24 cellular contexts compared by ENCODE assay signal in the genomic region with DNA sequence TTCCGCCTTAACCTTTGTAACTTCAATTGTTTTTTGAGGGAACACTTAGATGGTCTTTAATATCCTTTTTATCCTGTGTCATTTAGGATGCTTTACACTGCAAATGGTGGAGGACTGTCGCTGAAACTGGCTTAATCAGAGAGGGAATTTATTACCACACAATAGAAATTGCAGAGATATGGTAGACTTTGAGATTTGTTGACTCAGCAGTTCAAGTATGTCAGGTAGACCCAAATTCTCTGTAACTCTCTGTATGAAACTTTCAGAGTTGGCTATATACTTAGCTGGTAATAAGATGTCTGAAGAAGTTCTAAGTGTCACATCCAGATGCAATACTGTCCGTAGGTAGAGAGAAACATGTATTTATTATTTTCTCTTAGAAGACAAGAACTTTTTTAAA.
"Had no signal": no experiment of that assay in that cellular context is flagged by ENCODE, and none has a peak within 500 bp of the region (broad histone marks: within the 10 kb centered on the region; RNA-seq: fewer than 3 reads in every experiment).

No MANE protein-coding gene starts in this region.

- H3K27me3 ChIP-seq: hepatocyte, ovary, right atrium auricular region, stomach, testis, thyroid gland, transverse colon, upper lobe of right lung had no signal

- H3K4me2 ChIP-seq: hepatocyte had no signal

- ATAC-seq: mucosa of descending colon; naive thymus-derived CD4-positive, alpha-beta T cell; natural killer cell treated with Interleukin-12 subunit alpha and Interleukin-12 subunit beta and Interleukin-15 and Interleukin-18, amount 100 ng/mL, for 72 hours; sciatic nerve; stimulated activated naive B cell treated with anti-CD40 and anti-IgM and Interleukin-4, amounts not matched to agents 10 μg/mL and 1 μg/mL and 100 μg/mL, for 72 hours; stimulated activated naive CD8-positive, alpha-beta T cell treated with anti-CD3 and anti-CD28 coated beads, Interleukin-15, Interleukin-2, amounts not matched to agents 100 U/mL and 50 U/mL, for 24 hours; upper lobe of right lung had no signal

- FAIRE-seq: urothelium cell line had no signal

- H3K4me3 ChIP-seq: hepatocyte, left ventricle myocardium inferior, lung, mucosa of descending colon, ovary, right atrium auricular region, skin epidermis, stomach, testis, thyroid gland, transverse colon, upper lobe of right lung had no signal

- H2AFZ ChIP-seq: hepatocyte had no signal

- H3K4me1 ChIP-seq: left ventricle myocardium inferior, right atrium auricular region, stomach, testis, thyroid gland, transverse colon, upper lobe of right lung had no signal

- H3K9me3 ChIP-seq: left ventricle myocardium inferior, mucosa of descending colon, ovary, right atrium auricular region, stomach, testis, thyroid gland, transverse colon, upper lobe of right lung had no signal

- H3K27ac ChIP-seq: hepatocyte, left ventricle myocardium inferior, ovary, right atrium auricular region, skin epidermis, stomach, testis, thyroid gland, transverse colon, upper lobe of right lung had no signal

- DNase-seq: islet precursor cell; left ventricle myocardium inferior; midbrain; mucosa of descending colon; naive thymus-derived CD4-positive, alpha-beta T cell; ovary; stimulated activated CD4-positive, alpha-beta T cell treated with anti-CD3 and anti-CD28 coated beads, Interleukin-12 subunit alpha, Interleukin-12 subunit beta, amount 100 ng/mL, for 4 hours; stimulated activated CD4-positive, alpha-beta T cell treated with anti-CD3 and anti-CD28 coated beads, Interleukin-15, amount 100 ng/mL, for 24 hours; stimulated activated CD4-positive, alpha-beta T cell treated with anti-CD3 and anti-CD28 coated beads, Interleukin-2, amount 100 ng/mL, for 24 hours; stimulated activated CD4-positive, alpha-beta T cell treated with anti-CD3 and anti-CD28 coated beads, Interleukin-4, amount 100 ng/mL, for 1 hour; stimulated activated naive B cell treated with anti-CD40 and anti-IgM and Interleukin-4, amounts not matched to agents 10 μg/mL and 1 μg/mL and 100 μg/mL, for 72 hours; stimulated activated naive CD8-positive, alpha-beta T cell treated with anti-CD3 and anti-CD28 coated beads, Interleukin-15, Interleukin-2, amounts not matched to agents 100 U/mL and 50 U/mL, for 24 hours; stomach; testis; thyroid gland; transverse colon; upper lobe of right lung had no signal

- H3K36me3 ChIP-seq: left ventricle myocardium inferior, ovary, right atrium auricular region, stomach, thyroid gland, transverse colon, upper lobe of right lung had no signal

- H3K79me2 ChIP-seq: hepatocyte had no signal
